In genomic region chr10:119872860-119873671, GRCh38 we compare ENCODE assay signal across 1 cellular context.
TF ChIP-seq lines count a peak whose summit lies in the region.

No MANE protein-coding gene starts in this region.

TF ChIP-seq in HepG2, 621 proteins besides CTCF, POLR2A, EP300 and RAD21 (continued from another document and continues in another):
- peak; percentile 67 for TF ChIP-seq ZGPAT (CRISPR knock-in tag; IDR thresholded peaks at IDR 0.05)
- no peak for TF ChIP-seq NONO (IDR thresholded peaks at IDR 0.05)
- TF ChIP-seq NONO (CRISPR knock-in tag; conservative IDR thresholded peaks at IDR 0.05) = no peak; the same call in 1 of the 2 replicates
- no peak for TF ChIP-seq AGO1 (IDR thresholded peaks at IDR 0.05; ENCODE audit: low read depth, low read length, poor library complexity, severe bottlenecking)
- no peak; the same call in 1 of the 2 replicates for TF ChIP-seq ZNF841 (CRISPR knock-in tag; IDR thresholded peaks at IDR 0.05; ENCODE audit: borderline replicate concordance)
- TF ChIP-seq ZNF660 (CRISPR knock-in tag; IDR thresholded peaks at IDR 0.05; ENCODE audit: borderline replicate concordance, low read depth) = no peak
- TF ChIP-seq ZBTB40 (IDR thresholded peaks at IDR 0.05) = no peak
- peak; percentile 24; the same call in 1 of the 2 replicates for TF ChIP-seq ZBTB40 (CRISPR knock-in tag; IDR thresholded peaks at IDR 0.05)
- TF ChIP-seq ZNF337 (CRISPR knock-in tag; IDR thresholded peaks at IDR 0.05; ENCODE audit: borderline replicate concordance, low read depth) = no peak
- TF ChIP-seq KMT2B (CRISPR knock-in tag; IDR thresholded peaks at IDR 0.05) = peak; percentile 60
- peak; percentile 43; the same call in 1 of the 2 replicates for TF ChIP-seq PAX8 (CRISPR knock-in tag; IDR thresholded peaks at IDR 0.05; ENCODE audit: borderline replicate concordance)
- peak; percentile 89; the same call in 1 of the 2 replicates for TF ChIP-seq HINFP (CRISPR knock-in tag; IDR thresholded peaks at IDR 0.05; ENCODE audit: low read depth)
- TF ChIP-seq HOXA9 (CRISPR knock-in tag; IDR thresholded peaks at IDR 0.05; ENCODE audit: borderline replicate concordance) = peak; percentile 40; the same call in 1 of the 2 replicates
- no peak for TF ChIP-seq AHR (CRISPR knock-in tag; IDR thresholded peaks at IDR 0.05)
- TF ChIP-seq ZNF746 (CRISPR knock-in tag; IDR thresholded peaks at IDR 0.05) = no peak
- TF ChIP-seq ZNF383 (CRISPR knock-in tag; IDR thresholded peaks at IDR 0.05; ENCODE audit: borderline replicate concordance) = no peak
- no peak for TF ChIP-seq NFRKB (IDR thresholded peaks at IDR 0.05)
- no peak for TF ChIP-seq CC2D1A (CRISPR knock-in tag; IDR thresholded peaks at IDR 0.05)
- peak; percentile 64; the same call in 1 of the 2 replicates for TF ChIP-seq TOPORS (CRISPR knock-in tag; IDR thresholded peaks at IDR 0.05)
- peak; percentile 20; the same call in 1 of the 2 replicates for TF ChIP-seq SOX5 (CRISPR knock-in tag; IDR thresholded peaks at IDR 0.05; ENCODE audit: borderline replicate concordance)
- TF ChIP-seq ZNF296 (CRISPR knock-in tag; conservative IDR thresholded peaks at IDR 0.05) = no peak
- TF ChIP-seq ZNF180 (CRISPR knock-in tag; IDR thresholded peaks at IDR 0.05; ENCODE audit: borderline replicate concordance, low read depth) = no peak
- peak; percentile 47; the same call in 1 of the 2 replicates for TF ChIP-seq RXRA (CRISPR knock-in tag; IDR thresholded peaks at IDR 0.05)
- 0 out of 2 replicates have a peak, but pooled peaks have one; percentile 38 for TF ChIP-seq ZNF253 (CRISPR knock-in tag; IDR thresholded peaks at IDR 0.05; ENCODE audit: borderline replicate concordance)
- TF ChIP-seq PAF1 (CRISPR knock-in tag; IDR thresholded peaks at IDR 0.05) = no peak
- no peak for TF ChIP-seq TAF15 (IDR thresholded peaks at IDR 0.05; ENCODE audit: low read depth, low read length, poor library complexity, severe bottlenecking)
- no peak for TF ChIP-seq ARNT (IDR thresholded peaks at IDR 0.05)
- TF ChIP-seq ISL2 (CRISPR knock-in tag; IDR thresholded peaks at IDR 0.05) = no peak
- no peak for TF ChIP-seq TOE1 (CRISPR knock-in tag; IDR thresholded peaks at IDR 0.05)
- TF ChIP-seq FIP1L1 (IDR thresholded peaks at IDR 0.05; ENCODE audit: borderline replicate concordance, insufficient read depth, low read depth, low read length) = no peak
- no peak for TF ChIP-seq ZNF205 (CRISPR knock-in tag; IDR thresholded peaks at IDR 0.05)
- TF ChIP-seq UBTF (CRISPR knock-in tag; IDR thresholded peaks at IDR 0.05) = peak; percentile 83
- TF ChIP-seq ZFY (CRISPR knock-in tag; IDR thresholded peaks at IDR 0.05) = peak; percentile 80
- no peak for TF ChIP-seq MNT (IDR thresholded peaks at IDR 0.05)
- TF ChIP-seq HNRNPLL (IDR thresholded peaks at IDR 0.05; ENCODE audit: low read depth, low read length, poor library complexity, severe bottlenecking) = peak; percentile 78
- peak; percentile 68; the same call in 1 of the 2 replicates for TF ChIP-seq TAF1 (CRISPR knock-in tag; IDR thresholded peaks at IDR 0.05)
- no peak for TF ChIP-seq ZNF552 (CRISPR knock-in tag; IDR thresholded peaks at IDR 0.05; ENCODE audit: borderline replicate concordance)
- peak; percentile 61 for TF ChIP-seq ZMYM4 (CRISPR knock-in tag; IDR thresholded peaks at IDR 0.05)
- peak; percentile 19 for TF ChIP-seq RBM22 (optimal IDR thresholded peaks at IDR 0.05; ENCODE audit: low read length)
- no peak for TF ChIP-seq ATF5 (CRISPR knock-in tag; IDR thresholded peaks at IDR 0.05; ENCODE audit: low read depth)
- no peak for TF ChIP-seq ZNF557 (CRISPR knock-in tag; IDR thresholded peaks at IDR 0.05)
- no peak for TF ChIP-seq ZNF460 (CRISPR knock-in tag; IDR thresholded peaks at IDR 0.05; ENCODE audit: borderline replicate concordance)
- no peak for TF ChIP-seq FOSL1 (CRISPR knock-in tag; IDR thresholded peaks at IDR 0.05; ENCODE audit: borderline replicate concordance)
- no peak for TF ChIP-seq ZNF629 (CRISPR knock-in tag; conservative IDR thresholded peaks at IDR 0.05)
- no peak for TF ChIP-seq HNF4A (CRISPR knock-in tag; IDR thresholded peaks at IDR 0.05)
- no peak for TF ChIP-seq JUN (CRISPR knock-in tag; IDR thresholded peaks at IDR 0.05)
- peak; percentile 81 for TF ChIP-seq THAP11 (CRISPR knock-in tag; IDR thresholded peaks at IDR 0.05)
- peak; percentile 80; the same call in 1 of the 2 replicates for TF ChIP-seq ZHX1 (CRISPR knock-in tag; IDR thresholded peaks at IDR 0.05; ENCODE audit: low read depth)
- no peak for TF ChIP-seq PITX1 (CRISPR knock-in tag; IDR thresholded peaks at IDR 0.05)
- TF ChIP-seq TARDBP (CRISPR knock-in tag; IDR thresholded peaks at IDR 0.05) = peak; percentile 13; the same call in 1 of the 2 replicates
- no peak for TF ChIP-seq MZF1 (CRISPR knock-in tag; IDR thresholded peaks at IDR 0.05; ENCODE audit: borderline replicate concordance)
